ENCODE assay signal across 22 cellular contexts in genomic region chr3:160454995-160455394, GRCh38. TPM values are rescaled to one million over a fixed set of nuclear protein-coding genes. Genes with fewer than 3 reads are reported as not detected.
A peak's percentile ranks its signal among the peaks of the same experiment; 100 is the strongest.
DNase-seq lines count a peak whose midpoint lies in the region; ATAC-seq and TF ChIP-seq lines count a peak whose summit lies in the region.
"Had no signal": no experiment of that assay in that cellular context is flagged by ENCODE, and none has a peak within 500 bp of the region (broad histone marks: within the 10 kb centered on the region; RNA-seq: fewer than 3 reads in every experiment).

No MANE protein-coding gene starts in this region.

- H3K27ac ChIP-seq in substantia nigra (ENCODE audit: low read depth, low read length, poor library complexity, severe bottlenecking) (peak overlapping the region; percentile 41), PC-3 (ENCODE audit: low read length) (no peak overlapping the region)
- H3K27ac ChIP-seq: lower lobe of right lung, thyroid gland had no signal

- H4K20me1 ChIP-seq in PC-3 (ENCODE audit: low read length) = no peaks in the 10 kb centered on the region

- no TSS peak for BruUV-seq in PC-3 (replicated peaks; lab: Mats Ljungman, UMichigan)

- DNase-seq in NCI-H1417 (lab: John Stamatoyannopoulos, UW) = peak in 2 of 3 experiments; percentile 70 to 91
- peak; percentile 75 for DNase-seq in NCI-H2171 (lab: John Stamatoyannopoulos, UW)
- peak; percentile 59 for DNase-seq in NCI-H82 treated with DMSO at 0.1 percent for 48 hours (lab: John Stamatoyannopoulos, UW; ENCODE audit: unreplicated experiment)
- DNase-seq in substantia nigra (lab: John Stamatoyannopoulos, UW) = no peak
- DNase-seq in activated T-cell treated with anti-CD3 and anti-CD28 coated beads for 4 hours = no peak
- no peak for DNase-seq in PC-3
- DNase-seq: activated B cell treated with CpG ODN at 0.5 μM for 24 hours; activated CD4-positive, alpha-beta T cell treated with anti-CD3 and anti-CD28 coated beads, Interleukin-2, amount 50 U/mL, for 4 hours; activated CD8-positive, alpha-beta memory T cell treated with anti-CD3 and anti-CD28 coated beads, Interleukin-2, amount 50 U/mL, for 4 hours; glutamatergic neuron; lower lobe of right lung; NCI-H187; NCI-H526 treated with DMSO at 0.1 percent for 48 hours; OCI-M1; Right ventricle myocardium superior; stimulated activated naive CD8-positive, alpha-beta T cell treated with anti-CD3 and anti-CD28 coated beads, Interleukin-15, Interleukin-2, amounts not matched to agents 100 U/mL and 50 U/mL, for 24 hours; T1000; thyroid gland had no signal

- H3K9me3 ChIP-seq in PC-3 (ENCODE audit: low read length) = no peaks in the 10 kb centered on the region
- H3K9me3 ChIP-seq: lower lobe of right lung, thyroid gland had no signal

- intact Hi-C loops in PC-3 (cut with micrococcal nuclease) = no loop called here

- H3F3A ChIP-seq in PC-3 (ENCODE audit: low read length, unreplicated experiment) = no peaks in the 10 kb centered on the region

- no peak for TF ChIP-seq CTCF in PC-3 (conservative IDR thresholded peaks at IDR 0.05; ENCODE audit: low read depth, low read length)

- H3K4me2 ChIP-seq in PC-3 (ENCODE audit: low read length) = no peak overlapping the region

- no peak overlapping the region for H3K9ac ChIP-seq in PC-3 (ENCODE audit: low read length)

- H3K79me2 ChIP-seq in PC-3 (ENCODE audit: low read length) = no peaks in the 10 kb centered on the region

- no peaks in the 10 kb centered on the region for H3K27me3 ChIP-seq in PC-3 (ENCODE audit: low read length)
- H3K27me3 ChIP-seq: thyroid gland had no signal

- no peaks in the 10 kb centered on the region for H3K9me2 ChIP-seq in PC-3 (replicated peaks; ENCODE audit: low read length)

- H3K36me3 ChIP-seq in PC-3 (ENCODE audit: low read depth, low read length) = no peaks in the 10 kb centered on the region
- H3K36me3 ChIP-seq: lower lobe of right lung, thyroid gland had no signal

- ATAC-seq in HG03097 (IDR thresholded peaks at IDR 0.05; ENCODE audit: low FRiP score, unreplicated experiment) (no peak), PC-3 (no peak)
- ATAC-seq: HCT116; lower lobe of right lung; sciatic nerve; stimulated activated naive CD8-positive, alpha-beta T cell treated with anti-CD3 and anti-CD28 coated beads, Interleukin-15, Interleukin-2, amounts not matched to agents 100 U/mL and 50 U/mL, for 24 hours had no signal

- CTCF ChIA-PET in PC-3 (lab: Charles Lee) = no interaction called here

- peaks cover 16% of the 10 kb centered on the region; the same call in 1 of the 2 replicates for H3K4me1 ChIP-seq in PC-3 (ENCODE audit: insufficient read depth, low read length)

- H3K4me3 ChIP-seq in PC-3 (ENCODE audit: low read length) = no peak overlapping the region
- H3K4me3 ChIP-seq: lower lobe of right lung, thyroid gland had no signal

- no peak overlapping the region for H2AFZ ChIP-seq in PC-3 (ENCODE audit: low read length)

- POLR2A ChIA-PET in PC-3 (lab: Charles Lee; ENCODE audit: unreplicated experiment) = no interaction called here

RNA-seq across cellular contexts. Expression of gene TRIM59, which starts 5.4 kb away (rescaled TPM):
- total RNA-seq in PC-3 (2014; rRNA removed) = 25.3 and 26.4 TPM in 2 replicates
- total RNA-seq: G401 had no signal

RNA-seq across cellular contexts. Expression of gene SMC4, which starts 55.5 kb away (rescaled TPM):
- 129 and 183 TPM in 2 replicates for total RNA-seq in PC-3 (2014; rRNA removed)

RNA-seq across cellular contexts. Expression of gene IFT80, which starts 56.0 kb away (rescaled TPM):
- 9.1 and 9.3 TPM in 2 replicates for total RNA-seq in PC-3 (2014; rRNA removed)

Comparison
In these comparisons a context has a peak if more than half of its experiments do, and no peak if none do; other contexts are left out.
1. DNase-seq: peak in NCI-H1417 (2 of 3), NCI-H2171 (single experiment) and NCI-H82 treated with DMSO at 0.1 percent for 48 hours (single experiment); none in substantia nigra (0 of 49), activated T-cell treated with anti-CD3 and anti-CD28 coated beads for 4 hours (single experiment) and PC-3 (single experiment).